8 cellular contexts compared by ENCODE assay signal in genomic region chr19:48152552-48152951, GRCh38. TPM values are rescaled to one million over a fixed set of nuclear protein-coding genes. Genes with fewer than 3 reads are reported as not detected.
A peak's percentile ranks its signal among the peaks of the same experiment; 100 is the strongest.
DNase-seq lines count a peak whose midpoint lies in the region; ATAC-seq and TF ChIP-seq lines count a peak whose summit lies in the region.

No MANE protein-coding gene starts in this region.

- DNase-seq in AG10803 (ENCODE audit: low read depth) (peak; percentile 51), H4 (ENCODE audit: low spot score) (peak; percentile 95), NT2/D1 (ENCODE audit: low read depth, low spot score) (peak; percentile 18), epithelial cell of esophagus (ENCODE audit: low read depth) (peak; percentile 50)
- DNase-seq in activated CD8-positive, alpha-beta memory T cell treated with anti-CD3 and anti-CD28 coated beads, Interleukin-2, amount 50 U/mL, for 48 hours = peak; percentile 84
- DNase-seq in naive thymus-derived CD8-positive, alpha-beta T cell = peak; percentile 37 to 73 (median 61)
- DNase-seq in stimulated activated naive CD8-positive, alpha-beta T cell treated with anti-CD3 and anti-CD28 coated beads, Interleukin-15, Interleukin-2, amounts not matched to agents 100 U/mL and 50 U/mL, for 24 hours = peak; percentile 66

- peak; percentile 84 for TF ChIP-seq CTCF in AG10803 (conservative IDR thresholded peaks at IDR 0.05; ENCODE audit: low read length)
- TF ChIP-seq CTCF in epithelial cell of esophagus (IDR thresholded peaks at IDR 0.05; ENCODE audit: insufficient read depth, low read depth, low read length, missing control alignments) = peak; percentile 74

- H3K4me1 Mint-ChIP-seq in naive thymus-derived CD8-positive, alpha-beta T cell = peaks cover 0 to 4% (median 0%) of the 10 kb centered on the region in 4 donors

- H3K27me3 ChIP-seq in NT2/D1 (ENCODE audit: insufficient read depth, insufficient read length) = no peaks in the 10 kb centered on the region

- H3K4me1 ChIP-seq in NT2/D1 (ENCODE audit: insufficient read depth, insufficient read length) = no peaks in the 10 kb centered on the region

- no peaks in the 10 kb centered on the region for H3K9me3 Mint-ChIP-seq in naive thymus-derived CD8-positive, alpha-beta T cell

- H3K9ac ChIP-seq in NT2/D1 (ENCODE audit: insufficient read length, low read depth) = no peak overlapping the region

- ATAC-seq in naive thymus-derived CD8-positive, alpha-beta T cell = peak in 1 of 2 donors; percentile 60
- ATAC-seq in stimulated activated naive CD8-positive, alpha-beta T cell treated with anti-CD3 and anti-CD28 coated beads, Interleukin-15, Interleukin-2, amounts not matched to agents 100 U/mL and 50 U/mL, for 24 hours = no peak
- ATAC-seq in HG02852 (IDR thresholded peaks at IDR 0.05; ENCODE audit: unreplicated experiment) = no peak

- H3K27me3 Mint-ChIP-seq in naive thymus-derived CD8-positive, alpha-beta T cell = no peaks in the 10 kb centered on the region

- H3K27ac Mint-ChIP-seq in naive thymus-derived CD8-positive, alpha-beta T cell = peak overlapping the region in 2 of 10 donors; percentile 11 to 37

- H3K9me3 ChIP-seq in NT2/D1 (ENCODE audit: insufficient read depth, low read length) = no peaks in the 10 kb centered on the region

- H3K36me3 Mint-ChIP-seq in naive thymus-derived CD8-positive, alpha-beta T cell = peaks cover 0 to 74% (median 13%) of the 10 kb centered on the region in 3 donors

- POLR2A ChIA-PET in naive thymus-derived CD8-positive, alpha-beta T cell (lab: Charles Lee) = no interaction called here

- H3K4me3 ChIP-seq in AG10803 (ENCODE audit: low read length) = no peak overlapping the region
- no peak overlapping the region for H3K4me3 ChIP-seq in NT2/D1 (ENCODE audit: insufficient read length, low read depth)
- no peak overlapping the region for H3K4me3 ChIP-seq in epithelial cell of esophagus (ENCODE audit: low read length)

- peaks cover 57% of the 10 kb centered on the region for H3K36me3 ChIP-seq in NT2/D1 (ENCODE audit: insufficient read depth, insufficient read length, low read length)

- H3K4me3 Mint-ChIP-seq in naive thymus-derived CD8-positive, alpha-beta T cell = no peak overlapping the region

RNA-seq across cellular contexts. Expression of gene LIG1, which starts 17.6 kb away (rescaled TPM):
- total RNA-seq in H4 (2014; rRNA removed; shearing (Covaris generic)) = 58.5 and 65.5 TPM in 2 replicates
- total RNA-seq in naive thymus-derived CD8-positive, alpha-beta T cell = 100 to 1,000 TPM; 129 to 131 TPM
- polyA plus RNA-seq in naive thymus-derived CD8-positive, alpha-beta T cell = 10 to 100 TPM; 27.6 to 32.8 (median 28.8) TPM

RNA-seq across cellular contexts. Expression of gene ZSWIM9, which starts 17.9 kb away (rescaled TPM):
- total RNA-seq in H4 (2014; rRNA removed; shearing (Covaris generic)) = 0.54 and 0.84 TPM in 2 replicates
- total RNA-seq in naive thymus-derived CD8-positive, alpha-beta T cell = 1 to 10 TPM; 8.9 to 9.4 TPM
- polyA plus RNA-seq in naive thymus-derived CD8-positive, alpha-beta T cell = 1 to 10 TPM in 1 of 3 donors, under 1 TPM in 2; 0.26 to 1.2 (median 0.91) TPM

RNA-seq across cellular contexts. Expression of gene PLA2G4C, which starts 41.9 kb away (rescaled TPM):
- total RNA-seq in H4 (2014; rRNA removed; shearing (Covaris generic)) = 2.8 and 3.0 TPM in 2 replicates
- 1 to 10 TPM; 1.6 to 2.7 TPM for total RNA-seq in naive thymus-derived CD8-positive, alpha-beta T cell
- under 1 TPM in 2 of 3 donors, not detected in 1; 0.39 to 0.74 TPM for polyA plus RNA-seq in naive thymus-derived CD8-positive, alpha-beta T cell

Comparison
In these comparisons a context has a peak if more than half of its experiments do, and no peak if none do; other contexts are left out.
1. DNase-seq: peak in every context shown above with its lines; median percentile 95 in H4; 84 in activated CD8-positive, alpha-beta memory T cell treated with anti-CD3 and anti-CD28 coated beads, Interleukin-2, amount 50 U/mL, for 48 hours; 66 in stimulated activated naive CD8-positive, alpha-beta T cell treated with anti-CD3 and anti-CD28 coated beads, Interleukin-15, Interleukin-2, amounts not matched to agents 100 U/mL and 50 U/mL, for 24 hours; 61 in naive thymus-derived CD8-positive, alpha-beta T cell; 51 in AG10803; 50 in epithelial cell of esophagus; 18 in NT2/D1.